ENCODE assay signal across 28 cellular contexts in genomic region chr13:80705371-80706163, GRCh38.
"Had no signal": no experiment of that assay in that cellular context is flagged by ENCODE, and none has a peak within 500 bp of the region (broad histone marks: within the 10 kb centered on the region; RNA-seq: fewer than 3 reads in every experiment).

No MANE protein-coding gene starts in this region.

- H3K27ac ChIP-seq: ascending aorta, cardiac muscle cell, KMS-11, Peyer's patch had no signal

- H3K4me1 ChIP-seq: ascending aorta, Peyer's patch had no signal

- H3K4me2 ChIP-seq: KMS-11 had no signal

- H3K9me3 ChIP-seq: ascending aorta, Peyer's patch had no signal

- DNase-seq: activated CD4-positive, alpha-beta T cell treated with anti-CD3 and anti-CD28 coated beads for 36 hours; activated CD4-positive, alpha-beta T cell treated with anti-CD3 and anti-CD28 coated beads, Interleukin-2, amount 10 ng/mL, durations not matched to agents 7 days and 5 days; activated CD4-positive, alpha-beta T cell treated with anti-CD3 and anti-CD28 coated beads, Interleukin-2, amount 50 U/mL, for 48 hours; activated CD8-positive, alpha-beta T cell treated with anti-CD3 and anti-CD28 coated beads, Interleukin-2, amount 10 ng/mL, durations not matched to agents 7 days and 5 days; activated gamma-delta T cell; activated naive CD4-positive, alpha-beta T cell treated with Interleukin-2 at 50 U/mL for 16 hours; activated naive CD8-positive, alpha-beta T cell treated with anti-CD3 and anti-CD28 coated beads, Interleukin-2, amount 10 ng/mL, durations not matched to agents 7 days and 5 days; activated T-cell treated with anti-CD3 and anti-CD28 coated beads, Interleukin-2, amount 50 U/mL, for 24 hours; amygdala; MM.1S; NCI-H1092 treated with DMSO at 0.1 percent for 48 hours; NCI-H1417; NCI-H146; NCI-H187; NCI-H2029 treated with DMSO at 0.1 percent for 48 hours; NCI-H2107; NCI-H2171; NCI-H510A; NCI-H748 treated with DMSO at 0.1 percent for 48 hours; NK-92 treated with Interleukin-12 subunit alpha and Interleukin-12 subunit beta, amount 100 ng/mL, for 24 hours; PC-3; Peyer's patch; RPMI8226; SIG-M5; T1000 had no signal

- H3K4me3 ChIP-seq: ascending aorta, cardiac muscle cell, Peyer's patch had no signal

- H3K36me3 ChIP-seq: ascending aorta, cardiac muscle cell, Peyer's patch had no signal

- H3K27me3 ChIP-seq: ascending aorta, cardiac muscle cell, Peyer's patch had no signal

- H3K9ac ChIP-seq: KMS-11 had no signal

- ATAC-seq: activated CD4-positive, alpha-beta T cell treated with anti-CD3 and anti-CD28 coated beads for 36 hours; activated CD8-positive, alpha-beta T cell treated with anti-CD3 and anti-CD28 coated beads, Interleukin-2, amount 10 ng/mL, durations not matched to agents 7 days and 5 days; PC-3 had no signal
